ENCODE assay signal across 1 cellular context in the genomic region with DNA sequence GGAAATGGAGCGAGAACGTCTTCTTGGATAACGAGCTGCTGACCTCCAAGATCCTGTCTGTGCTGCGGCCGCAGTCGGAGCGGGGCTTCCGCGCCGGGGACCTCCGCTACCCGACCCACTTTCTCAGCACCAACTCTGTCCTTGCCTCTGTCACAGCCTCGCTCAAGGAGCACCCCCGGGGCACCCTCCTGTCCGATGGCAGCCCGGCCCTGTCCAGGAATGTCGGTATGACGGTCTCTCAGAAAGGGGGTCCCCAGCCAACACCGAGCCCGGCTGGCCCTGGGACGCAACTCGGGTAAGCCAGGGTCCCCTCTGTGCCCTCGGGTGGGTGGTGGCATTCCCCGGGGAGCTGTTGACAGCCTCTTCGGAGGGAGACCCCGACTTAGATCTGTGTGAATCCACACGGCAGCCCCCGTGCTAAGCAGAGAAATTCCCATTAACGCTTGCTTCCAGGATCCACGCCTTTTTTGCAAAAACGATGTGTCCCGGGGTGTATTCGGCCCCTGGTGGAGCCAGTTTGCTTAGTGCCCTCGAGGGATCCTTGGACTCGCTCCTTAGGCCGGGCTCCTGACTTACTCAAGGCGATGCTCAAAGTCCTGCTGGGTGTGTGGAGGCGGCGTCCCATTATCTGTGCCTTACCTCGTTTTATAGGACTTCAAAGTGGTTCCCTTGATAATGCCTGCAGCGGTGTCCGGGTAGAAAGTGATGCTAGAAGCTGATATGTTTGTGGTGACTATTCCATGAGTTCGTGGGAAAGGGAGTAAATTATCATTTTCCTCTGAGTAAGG.
TF ChIP-seq lines count a peak whose summit lies in the region.

No MANE protein-coding gene starts in this region.

TF ChIP-seq in K562, 482 proteins besides CTCF, POLR2A, EP300 and RAD21:
- TF ChIP-seq CBFA2T3 (IDR thresholded peaks at IDR 0.05), result peak; percentile 37
- TF ChIP-seq SAFB (IDR thresholded peaks at IDR 0.05; ENCODE audit: borderline replicate concordance, low read depth, low read length), result no peak
- TF ChIP-seq TCF3 (CRISPR knock-in tag; IDR thresholded peaks at IDR 0.05), result peak; percentile 43
- no peak for TF ChIP-seq SIN3A (IDR thresholded peaks at IDR 0.05; ENCODE audit: borderline replicate concordance in 2 of 2, control insufficient read depth in 1 of 2, low read depth in 2 of 2, low read length in 2 of 2)
- TF ChIP-seq POLR2G (IDR thresholded peaks at IDR 0.05; ENCODE audit: low read depth, low read length), result 0 out of 2 replicates have a peak, but pooled peaks have one; percentile 15
TF ChIP-seq in K562: peak in this region for 3.
